ENCODE assay signal across 31 cellular contexts in the genomic region with DNA sequence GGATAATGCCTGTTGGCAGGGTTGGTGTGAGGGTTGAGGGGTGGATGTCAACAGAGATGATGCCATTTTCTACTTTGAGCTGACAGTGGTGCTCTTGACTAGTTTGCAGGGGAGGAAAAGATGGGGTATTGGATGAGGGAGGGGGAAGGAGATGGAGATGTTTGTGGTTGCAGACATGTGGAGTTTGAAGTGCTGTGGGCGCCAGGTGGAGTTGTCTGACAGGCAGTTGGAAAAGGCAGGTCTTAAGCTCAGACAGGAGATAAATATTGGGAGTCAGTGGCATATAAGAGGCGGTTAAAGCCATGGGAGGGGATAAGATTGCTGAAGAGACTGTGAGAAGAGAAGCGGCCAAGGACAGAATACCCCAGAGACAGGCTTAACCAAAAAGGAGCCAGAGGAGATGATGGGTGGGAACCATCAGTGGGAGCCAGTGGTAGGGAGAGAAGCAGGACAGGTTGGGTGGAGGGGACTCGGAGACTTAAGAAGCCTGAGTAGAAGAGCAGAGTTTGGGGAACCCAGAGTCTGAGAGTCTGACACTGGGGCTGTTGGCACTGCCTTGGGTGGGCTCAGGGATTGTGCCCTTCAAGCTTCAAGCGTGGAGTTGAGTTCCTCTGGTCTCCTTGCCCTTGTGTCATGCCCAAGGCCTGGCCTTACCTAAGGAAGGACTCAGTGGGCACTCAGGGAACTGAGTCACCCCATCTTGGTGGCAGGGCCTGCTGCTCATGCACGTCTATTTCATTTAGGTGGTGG. TPM values are rescaled to one million over a fixed set of nuclear protein-coding genes. Genes with fewer than 3 reads are reported as not detected.
DNase-seq lines count a peak whose midpoint lies in the region; ATAC-seq and TF ChIP-seq lines count a peak whose summit lies in the region.
"Had no signal": no experiment of that assay in that cellular context is flagged by ENCODE, and none has a peak within 500 bp of the region (broad histone marks: within the 10 kb centered on the region; RNA-seq: fewer than 3 reads in every experiment).

No MANE protein-coding gene starts in this region.

- H3K4me3 ChIP-seq in CD4-positive, alpha-beta memory T cell (ENCODE audit: low read length in 2 of 2) = no peak overlapping the region
- H3K4me3 ChIP-seq: heart left ventricle, left lung, neural progenitor cell, pancreas, Peyer's patch, right atrium auricular region, transverse colon had no signal

- H3K27ac ChIP-seq in CD4-positive, alpha-beta memory T cell (ENCODE audit: low read depth, low read length) = no peak overlapping the region
- H3K27ac ChIP-seq: heart left ventricle, left lung, neural progenitor cell, pancreas, Peyer's patch, right atrium auricular region, transverse colon, VCaP had no signal

- intact Hi-C loops in CD4-positive, alpha-beta memory T cell (cut with micrococcal nuclease) = no loop called here
- intact Hi-C loops in sciatic nerve (cut with DNase I) = no loop called here

- H3K36me3 Mint-ChIP-seq in activated T-cell treated with anti-CD3 and anti-CD28 coated beads, Interleukin-2, amount 50 U/mL, for 24 hours (ENCODE audit: low read depth) = peaks cover 98% of the 10 kb centered on the region
- peaks cover 56 to 86% of the 10 kb centered on the region in 2 donors for H3K36me3 Mint-ChIP-seq in CD4-positive, alpha-beta memory T cell
- H3K36me3 Mint-ChIP-seq in HFFc6 (ENCODE audit: low read depth) (peaks cover 62% of the 10 kb centered on the region), endothelial cell (ENCODE audit: low read depth, unreplicated experiment) (peaks cover 63% of the 10 kb centered on the region)

- TF ChIP-seq CTCF in HFFc6 (IDR thresholded peaks at IDR 0.05) (no peak), endothelial cell (IDR thresholded peaks at IDR 0.05; ENCODE audit: unreplicated experiment) (no peak), GM20000 (IDR thresholded peaks at IDR 0.05; ENCODE audit: extremely low read depth, missing control alignments) (no peak)

- peak; percentile 6 for DNase-seq in activated T-cell treated with anti-CD3 and anti-CD28 coated beads, Interleukin-2, amount 50 U/mL, for 24 hours
- DNase-seq in activated T-cell treated with anti-CD3 and anti-CD28 coated beads, Interleukin-2, amount 50 U/mL, for 1 hour = no peak
- no peak for DNase-seq in CD4-positive, alpha-beta memory T cell
- no peak for DNase-seq in HFFc6
- no peak for DNase-seq in endothelial cell (ENCODE audit: low spot score)
- no peak for DNase-seq in sciatic nerve (ENCODE audit: low spot score)
- DNase-seq in effector CD4-positive, alpha-beta T cell = no peak
- DNase-seq in GM20000 (ENCODE audit: low spot score) = no peak
- DNase-seq: activated CD4-positive, alpha-beta T cell treated with anti-CD3 and anti-CD28 coated beads for 48 hours; amniotic stem cell; BE2C; dermis blood vessel endothelial cell; DMS53; foreskin melanocyte; heart left ventricle; islet precursor cell; left lung; MV-4-11; NCI-H1436; NCI-H446 treated with DMSO at 0.1 percent for 48 hours; NCI-H774; SHP77 treated with DMSO at 0.1 percent for 48 hours; T1000; transverse colon had no signal

- H3K9me3 Mint-ChIP-seq in activated T-cell treated with anti-CD3 and anti-CD28 coated beads, Interleukin-2, amount 50 U/mL, for 24 hours = no peaks in the 10 kb centered on the region
- peaks cover 0 to 1% (median 0%) of the 10 kb centered on the region in 8 donors for H3K9me3 Mint-ChIP-seq in CD4-positive, alpha-beta memory T cell
- no peaks in the 10 kb centered on the region for H3K9me3 Mint-ChIP-seq in HFFc6
- H3K9me3 Mint-ChIP-seq in endothelial cell (ENCODE audit: unreplicated experiment) = no peaks in the 10 kb centered on the region
- H3K9me3 Mint-ChIP-seq: brain, neural progenitor cell had no signal

- no peaks in the 10 kb centered on the region for H3K27me3 Mint-ChIP-seq in activated T-cell treated with anti-CD3 and anti-CD28 coated beads, Interleukin-2, amount 50 U/mL, for 24 hours
- H3K27me3 Mint-ChIP-seq in CD4-positive, alpha-beta memory T cell = no peaks in the 10 kb centered on the region
- H3K27me3 Mint-ChIP-seq in HFFc6 (ENCODE audit: insufficient read depth) (no peaks in the 10 kb centered on the region; the same call in none of the 2 replicates), endothelial cell (ENCODE audit: unreplicated experiment) (peaks cover 2% of the 10 kb centered on the region)
- H3K27me3 Mint-ChIP-seq: brain had no signal

- CTCF ChIA-PET in CD4-positive, alpha-beta memory T cell (lab: Charles Lee; ENCODE audit: partially characterized antibody) = interaction anchor here (1.2 to 1.4 kb wide), 2 partner anchors 11 to 53 kb away, joined by 3 to 4 read pairs; a partner anchor contains a TSS

- H3K36me3 ChIP-seq in CD4-positive, alpha-beta memory T cell (ENCODE audit: insufficient read depth, low read length) = peaks cover 74% of the 10 kb centered on the region
- H3K36me3 ChIP-seq: neural progenitor cell had no signal

- no peak for ATAC-seq in sciatic nerve
- ATAC-seq: HCT116, heart left ventricle, left lung, pancreas had no signal

- peak overlapping the region; percentile 31 for H3K27ac Mint-ChIP-seq in activated T-cell treated with anti-CD3 and anti-CD28 coated beads, Interleukin-2, amount 50 U/mL, for 24 hours
- peak overlapping the region in 4 of 7 donors; percentile 6 to 87 (median 44) for H3K27ac Mint-ChIP-seq in CD4-positive, alpha-beta memory T cell
- H3K27ac Mint-ChIP-seq in HFFc6 = peak overlapping the region; percentile 37; the same call in 1 of the 2 replicates
- H3K27ac Mint-ChIP-seq in endothelial cell (ENCODE audit: unreplicated experiment) = no peak overlapping the region
- H3K27ac Mint-ChIP-seq: neural progenitor cell had no signal

- H3K27me3 ChIP-seq in CD4-positive, alpha-beta memory T cell (ENCODE audit: insufficient read depth, low read length) = no peaks in the 10 kb centered on the region
- H3K27me3 ChIP-seq: BE2C, heart left ventricle, left lung, neural progenitor cell, pancreas, Peyer's patch, right atrium auricular region, transverse colon had no signal

- no peaks in the 10 kb centered on the region for H3K4me1 Mint-ChIP-seq in activated T-cell treated with anti-CD3 and anti-CD28 coated beads, Interleukin-2, amount 50 U/mL, for 24 hours (ENCODE audit: low read depth)
- H3K4me1 Mint-ChIP-seq in CD4-positive, alpha-beta memory T cell = peaks cover 2 to 8% (median 7%) of the 10 kb centered on the region in 4 donors
- H3K4me1 Mint-ChIP-seq in HFFc6 (ENCODE audit: low read depth) (peaks cover 28% of the 10 kb centered on the region), endothelial cell (ENCODE audit: unreplicated experiment) (no peaks in the 10 kb centered on the region)
- H3K4me1 Mint-ChIP-seq: brain, neural progenitor cell had no signal

- POLR2A ChIA-PET in CD4-positive, alpha-beta memory T cell (lab: Charles Lee; ENCODE audit: partially characterized antibody) = interaction anchor here (1.4 to 1.7 kb wide), 2 partner anchors 10 to 142 kb away, joined by 3 read pairs; a partner anchor contains a TSS

- H3K4me1 ChIP-seq in CD4-positive, alpha-beta memory T cell (ENCODE audit: insufficient read depth, low read length) = no peaks in the 10 kb centered on the region
- H3K4me1 ChIP-seq: BE2C, heart left ventricle, left lung, neural progenitor cell, pancreas, Peyer's patch, right atrium auricular region had no signal

- H3K4me3 Mint-ChIP-seq in activated T-cell treated with anti-CD3 and anti-CD28 coated beads, Interleukin-2, amount 50 U/mL, for 24 hours = no peak overlapping the region
- H3K4me3 Mint-ChIP-seq in CD4-positive, alpha-beta memory T cell = no peak overlapping the region
- no peak overlapping the region for H3K4me3 Mint-ChIP-seq in HFFc6
- H3K4me3 Mint-ChIP-seq in endothelial cell (ENCODE audit: unreplicated experiment) = peak overlapping the region; percentile 13
- H3K4me3 Mint-ChIP-seq: brain, neural progenitor cell had no signal

- H3K9me3 ChIP-seq in CD4-positive, alpha-beta memory T cell (ENCODE audit: control insufficient read depth in 1 of 2, low read length in 2 of 2) = no peaks in the 10 kb centered on the region
- H3K9me3 ChIP-seq: BE2C, heart left ventricle, left lung, pancreas, Peyer's patch, right atrium auricular region, transverse colon had no signal

RNA-seq across cellular contexts. Expression of a gene that starts 13.9 kb away (rescaled TPM):
- 100 to 1,000 TPM; 147 TPM for total RNA-seq in CD4-positive, alpha-beta memory T cell
- polyA plus RNA-seq in CD4-positive, alpha-beta memory T cell = 100 to 1,000 TPM in 1 of 2 donors, 10 to 100 TPM in 1; 67.4 to 111 TPM
- 100 to 1,000 TPM; 316 to 393 (median 342) TPM for total RNA-seq in HFFc6 (2021; fragmentation: NEBNext Ultra II Directional; extraction: Animal tissue kit (Norgen Biotek cat#: 25700))
- total RNA-seq in endothelial cell (ENCODE audit: unreplicated experiment) (149 TPM), sciatic nerve (111 TPM)

RNA-seq across cellular contexts. Expression of a gene that starts 15.3 kb away (rescaled TPM):
- total RNA-seq in CD4-positive, alpha-beta memory T cell = 10 to 100 TPM; 50.1 to 52.5 TPM
- 100 to 1,000 TPM in 1 of 2 donors, 10 to 100 TPM in 1; 100.0 to 100 TPM for polyA plus RNA-seq in CD4-positive, alpha-beta memory T cell
- 10 to 100 TPM; 28.3 to 33.9 (median 31.4) TPM for total RNA-seq in HFFc6 (2021; fragmentation: NEBNext Ultra II Directional; extraction: Animal tissue kit (Norgen Biotek cat#: 25700))
- total RNA-seq in endothelial cell (ENCODE audit: unreplicated experiment) (36.4 TPM), sciatic nerve (36.6 TPM)
